In the genomic region with DNA sequence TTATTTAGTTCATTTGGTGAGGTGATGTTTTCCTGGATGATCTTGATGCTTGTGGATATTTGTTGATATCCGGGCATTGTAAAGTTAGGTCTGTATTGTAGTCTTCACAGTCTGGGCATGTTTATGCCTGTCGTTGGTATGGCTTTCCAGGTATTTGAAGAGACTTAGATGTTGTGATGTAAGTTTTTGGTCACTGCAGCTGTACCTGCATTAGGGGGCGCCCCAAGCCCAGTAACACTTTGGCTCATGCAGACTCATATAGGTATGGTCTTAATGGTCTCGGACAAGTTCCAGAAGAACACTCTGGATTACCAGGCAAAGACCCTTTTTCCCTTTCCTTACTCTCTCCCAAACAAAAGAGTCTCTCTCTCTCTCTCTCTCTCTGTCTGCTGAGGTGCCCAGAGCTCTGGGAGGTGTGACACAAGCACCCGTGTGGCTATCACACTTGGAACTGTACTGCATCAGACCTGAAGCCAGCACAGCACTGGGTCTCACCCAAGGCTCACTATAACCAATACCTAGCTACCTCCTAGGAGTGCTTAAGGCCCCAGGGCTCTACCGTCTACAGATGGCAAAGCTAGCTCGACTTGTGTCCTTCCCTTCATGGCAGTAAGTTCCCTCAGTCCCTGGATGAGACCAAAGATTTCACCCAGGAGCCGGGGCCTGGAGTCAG, we compare ENCODE assay signal across 10 cellular contexts.
A peak's percentile ranks its signal among the peaks of the same experiment; 100 is the strongest.
DNase-seq lines count a peak whose midpoint lies in the region; ATAC-seq, FAIRE-seq and TF ChIP-seq lines count a peak whose summit lies in the region.
"Had no signal": no experiment of that assay in that cellular context is flagged by ENCODE, and none has a peak within 500 bp of the region (broad histone marks: within the 10 kb centered on the region; RNA-seq: fewer than 3 reads in every experiment).

No MANE protein-coding gene starts in this region.

- no peaks in the 10 kb centered on the region for H3K27me3 ChIP-seq in KMS-11 (ENCODE audit: insufficient read depth, low read depth)
- no peaks in the 10 kb centered on the region for H3K27me3 ChIP-seq in bronchial epithelial cell (ENCODE audit: control insufficient read depth, insufficient read depth, low read length)

- no peaks in the 10 kb centered on the region for H4K20me1 ChIP-seq in KMS-11 (ENCODE audit: insufficient read depth)

- H3K4me3 ChIP-seq in KMS-11 (IDR thresholded peaks at IDR 0.05; ENCODE audit: insufficient read depth, low read depth, low read length) = no peak overlapping the region
- no peak overlapping the region for H3K4me3 ChIP-seq in bronchial epithelial cell (ENCODE audit: low read depth, low read length)
- H3K4me3 ChIP-seq: mucosa of descending colon had no signal

- no peaks in the 10 kb centered on the region for H3K79me2 ChIP-seq in KMS-11 (ENCODE audit: insufficient read depth, low read depth)

- no peak overlapping the region for H2AFZ ChIP-seq in KMS-11 (ENCODE audit: low read depth)

- no peaks in the 10 kb centered on the region for H3K4me1 ChIP-seq in KMS-11 (ENCODE audit: low read depth, poor library complexity, severe bottlenecking)

- H3K9ac ChIP-seq in KMS-11 = no peak overlapping the region

- ATAC-seq in HG03469 (IDR thresholded peaks at IDR 0.05; ENCODE audit: unreplicated experiment) = no peak
- ATAC-seq: mucosa of descending colon had no signal

- H3K4me2 ChIP-seq in KMS-11 = no peak overlapping the region

- DNase-seq in NCI-H524 (lab: John Stamatoyannopoulos, UW) = peak; percentile 18 to 49
- DNase-seq in NCI-H524 treated with DMSO at 0.1 percent for 48 hours (lab: John Stamatoyannopoulos, UW) = no peak
- DNase-seq in bronchial epithelial cell (ENCODE audit: low read depth) = peak; percentile 85
- DNase-seq in pons (ENCODE audit: low spot score) = peak; percentile 48
- DNase-seq in T-helper 1 cell = no peak
- DNase-seq in hepatic stellate cell (ENCODE audit: low spot score) = no peak
- DNase-seq: activated T-cell treated with anti-CD3 and anti-CD28 coated beads, Interleukin-2, amount 50 U/mL, for 1 hour; mucosa of descending colon had no signal

- FAIRE-seq in bronchial epithelial cell (lab: Jason Lieb, UNC) = peak; percentile 28

- H3K36me3 ChIP-seq in KMS-11 (ENCODE audit: insufficient read depth) (no peaks in the 10 kb centered on the region; the same call in 1 of the 2 replicates), bronchial epithelial cell (ENCODE audit: control insufficient read depth, insufficient read depth, low read length) (no peaks in the 10 kb centered on the region)

- no peak overlapping the region for H3K27ac ChIP-seq in KMS-11

- TF ChIP-seq CTCF in KMS-11 (conservative IDR thresholded peaks at IDR 0.05; ENCODE audit: low read depth, low read length) (0 out of 2 replicates have a peak, but pooled peaks have one; percentile 23), bronchial epithelial cell (IDR thresholded peaks at IDR 0.05; ENCODE audit: insufficient read depth, low read length, severe bottlenecking) (peak; percentile 67)

Comparison
In these comparisons a context has a peak if more than half of its experiments do, and no peak if none do; other contexts are left out.
1. DNase-seq: peak in NCI-H524 (2 of 2), bronchial epithelial cell (single experiment) and pons (single experiment); none in NCI-H524 treated with DMSO at 0.1 percent for 48 hours (single experiment), T-helper 1 cell (0 of 5) and hepatic stellate cell (single experiment).